Comparison of ENCODE assay signal across 12 cellular contexts in genomic region chr1:21318057-21318713, GRCh38. TPM values are rescaled to one million over a fixed set of nuclear protein-coding genes. Genes with fewer than 3 reads are reported as not detected.
A peak's percentile ranks its signal among the peaks of the same experiment; 100 is the strongest.
DNase-seq lines count a peak whose midpoint lies in the region; ATAC-seq and TF ChIP-seq lines count a peak whose summit lies in the region.
"Had no signal": no experiment of that assay in that cellular context is flagged by ENCODE, and none has a peak within 500 bp of the region (broad histone marks: within the 10 kb centered on the region; RNA-seq: fewer than 3 reads in every experiment).

No MANE protein-coding gene starts in this region.

- no peak for TF ChIP-seq CTCF in suprapubic skin (IDR thresholded peaks at IDR 0.05)

- H3K36me3 ChIP-seq in NT2/D1 (ENCODE audit: insufficient read depth, insufficient read length, low read length) (peaks cover 12% of the 10 kb centered on the region), duodenal mucosa (ENCODE audit: control insufficient read depth in 1 of 2, insufficient read depth in 2 of 2, low read length in 2 of 2) (no peaks in the 10 kb centered on the region), mucosa of stomach (ENCODE audit: control insufficient read depth, insufficient read depth, low read length) (no peaks in the 10 kb centered on the region), suprapubic skin (no peaks in the 10 kb centered on the region)
- peaks cover 14% of the 10 kb centered on the region for H3K36me3 ChIP-seq in effector memory CD4-positive, alpha-beta T cell (ENCODE audit: control insufficient read depth, insufficient read depth, low read length)

- H3K4me1 ChIP-seq in NT2/D1 (ENCODE audit: insufficient read depth, insufficient read length) (peaks cover 25% of the 10 kb centered on the region), duodenal mucosa (ENCODE audit: control insufficient read depth in 1 of 2, insufficient read depth in 2 of 2, low read length in 2 of 2) (peaks cover 13 to 19% of the 10 kb centered on the region in 2 donors), mucosa of stomach (ENCODE audit: control insufficient read depth, insufficient read depth, low read length) (peaks cover 41% of the 10 kb centered on the region), suprapubic skin (peaks cover 82% of the 10 kb centered on the region)
- peaks cover 16% of the 10 kb centered on the region for H3K4me1 ChIP-seq in effector memory CD4-positive, alpha-beta T cell (ENCODE audit: control insufficient read depth, insufficient read depth, low read length, poor library complexity, severe bottlenecking)

- peak overlapping the region; percentile 33 for H3K9ac ChIP-seq in NT2/D1 (ENCODE audit: insufficient read length, low read depth)
- H3K9ac ChIP-seq in duodenal mucosa (ENCODE audit: low read depth in 1 of 2, low read length in 2 of 2), result no peak overlapping the region
- peak overlapping the region; percentile 22 for H3K9ac ChIP-seq in mucosa of stomach (ENCODE audit: low read length)

- H3K27ac ChIP-seq in duodenal mucosa (ENCODE audit: low read depth, low read length) (peak overlapping the region; percentile 16), suprapubic skin (peak overlapping the region; percentile 89)
- H3K27ac ChIP-seq in effector memory CD4-positive, alpha-beta T cell (ENCODE audit: insufficient read depth, low read length, poor library complexity, severe bottlenecking), result no peak overlapping the region

- H3K9me3 ChIP-seq in NT2/D1 (ENCODE audit: insufficient read depth, low read length) (no peaks in the 10 kb centered on the region), duodenal mucosa (ENCODE audit: control insufficient read depth in 1 of 2, low read length in 2 of 2) (no peaks in the 10 kb centered on the region), mucosa of stomach (ENCODE audit: control insufficient read depth, low read length) (no peaks in the 10 kb centered on the region), suprapubic skin (no peaks in the 10 kb centered on the region)
- no peaks in the 10 kb centered on the region for H3K9me3 ChIP-seq in effector memory CD4-positive, alpha-beta T cell (ENCODE audit: control insufficient read depth, low read length)

- H3K27me3 ChIP-seq in NT2/D1 (ENCODE audit: insufficient read depth, insufficient read length), result no peaks in the 10 kb centered on the region
- no peaks in the 10 kb centered on the region for H3K27me3 ChIP-seq in duodenal mucosa (ENCODE audit: control insufficient read depth in 1 of 2, insufficient read depth in 2 of 2, low read length in 2 of 2)
- H3K27me3 ChIP-seq in mucosa of stomach (ENCODE audit: control insufficient read depth, insufficient read depth, low read length), result no peaks in the 10 kb centered on the region
- H3K27me3 ChIP-seq in suprapubic skin, result no peaks in the 10 kb centered on the region
- H3K27me3 ChIP-seq in effector memory CD4-positive, alpha-beta T cell (replicated peaks; ENCODE audit: control insufficient read depth, insufficient read depth, low read length, poor library complexity, severe bottlenecking), result no peaks in the 10 kb centered on the region

- no peak for TF ChIP-seq POLR2A in suprapubic skin (IDR thresholded peaks at IDR 0.05)

- H3K4me3 ChIP-seq in NT2/D1 (ENCODE audit: insufficient read length, low read depth) (no peak overlapping the region), duodenal mucosa (ENCODE audit: low read depth in 1 of 2, low read length in 2 of 2) (no peak overlapping the region), mucosa of stomach (ENCODE audit: low read length) (no peak overlapping the region), suprapubic skin (no peak overlapping the region)
- H3K4me3 ChIP-seq in effector memory CD4-positive, alpha-beta T cell (ENCODE audit: insufficient read depth, low read depth, low read length, poor library complexity, severe bottlenecking), result no peak overlapping the region

- no peak for DNase-seq in NT2/D1 (ENCODE audit: low read depth, low spot score)
- DNase-seq in suprapubic skin (ENCODE audit: low spot score in 2 of 2), result no peak
- no peak for DNase-seq in effector memory CD4-positive, alpha-beta T cell
- no peak for DNase-seq in COLO668 (lab: John Stamatoyannopoulos, UW; ENCODE audit: unreplicated experiment)
- DNase-seq: COR-L47; HCEC 1CT; Kasumi-1; naive thymus-derived CD8-positive, alpha-beta T cell had no signal

- 77% methylated on average over 13 of the region's 13 CpGs for WGBS in suprapubic skin

- TF ChIP-seq EP300 in suprapubic skin (IDR thresholded peaks at IDR 0.05), result no peak

- ATAC-seq in HG03457 (IDR thresholded peaks at IDR 0.05; ENCODE audit: unreplicated experiment) (no peak), HG02970 (IDR thresholded peaks at IDR 0.05; ENCODE audit: low FRiP score, unreplicated experiment) (no peak)
- ATAC-seq: naive thymus-derived CD8-positive, alpha-beta T cell had no signal

RNA-seq across cellular contexts. Expression of gene ECE1, which starts 27.9 kb away (rescaled TPM):
- total RNA-seq in suprapubic skin, result 10 to 100 TPM; 40.8 to 64.2 (median 55.3) TPM

Comparison
In these comparisons a context has a peak if more than half of its experiments do, and no peak if none do; other contexts are left out.
1. H3K9ac ChIP-seq: peak in NT2/D1 (single experiment) and mucosa of stomach (single experiment); none in duodenal mucosa (0 of 2).